Comparison of ENCODE assay signal across 9 cellular contexts in genomic region chr19:46579286-46579944, GRCh38. TPM values are rescaled to one million over a fixed set of nuclear protein-coding genes. Genes with fewer than 3 reads are reported as not detected.
DNase-seq lines count a peak whose midpoint lies in the region; ATAC-seq and TF ChIP-seq lines count a peak whose summit lies in the region.
"Had no signal": no experiment of that assay in that cellular context is flagged by ENCODE, and none has a peak within 500 bp of the region (broad histone marks: within the 10 kb centered on the region; RNA-seq: fewer than 3 reads in every experiment).

No MANE protein-coding gene starts in this region.

- intact Hi-C loops in MCF 10A (cut with micrococcal nuclease) (no loop called here), mammary epithelial cell (cut with micrococcal nuclease) (no loop called here), Caco-2 (cut with micrococcal nuclease; ENCODE audit: unreplicated experiment) (no loop called here)

- BruUV-seq in MCF 10A (replicated peaks; lab: Mats Ljungman, UMichigan) (no TSS peak), mammary epithelial cell (replicated peaks; lab: Mats Ljungman, UMichigan) (no TSS peak), Caco-2 (replicated peaks; lab: Mats Ljungman, UMichigan) (no TSS peak)

- POLR2A ChIA-PET in MCF 10A (lab: Yijun Ruan, JAX): interaction anchor here (0.9 to 1.2 kb wide), 2 partner anchors 14 to 22 kb away, joined by 3 to 4 read pairs; partner anchors contain the start of gene CALM3
- POLR2A ChIA-PET in activated CD4-positive, alpha-beta memory T cell treated with anti-CD3 and anti-CD28 coated beads, Interleukin-2, amount 10 ng/mL, durations not matched to agents 7 days and 5 days (lab: Charles Lee): interaction anchor here (1.0 kb wide), 1 partner anchor 22 kb away, joined by 9 read pairs; the partner anchor contains the start of gene CALM3
- POLR2A ChIA-PET in Caco-2 (lab: Charles Lee): no interaction called here

- H3K27me3 Mint-ChIP-seq in MCF 10A (ENCODE audit: insufficient read depth, unreplicated experiment) (no peaks in the 10 kb centered on the region), immature natural killer cell (ENCODE audit: low read depth in 3 of 3) (peaks cover 0 to 2% (median 0%) of the 10 kb centered on the region in 3 donors), Caco-2 (ENCODE audit: insufficient read depth, unreplicated experiment) (no peaks in the 10 kb centered on the region)
- H3K27me3 Mint-ChIP-seq in activated CD4-positive, alpha-beta memory T cell treated with anti-CD3 and anti-CD28 coated beads, Interleukin-2, amount 10 ng/mL, durations not matched to agents 7 days and 5 days: peaks cover 3% of the 10 kb centered on the region

- H3K27ac Mint-ChIP-seq in MCF 10A (ENCODE audit: low read depth, unreplicated experiment) (no peak overlapping the region), immature natural killer cell (no peak overlapping the region), Caco-2 (ENCODE audit: unreplicated experiment) (no peak overlapping the region)
- no peak overlapping the region for H3K27ac Mint-ChIP-seq in activated CD4-positive, alpha-beta memory T cell treated with anti-CD3 and anti-CD28 coated beads, Interleukin-2, amount 10 ng/mL, durations not matched to agents 7 days and 5 days

- H4K20me1 ChIP-seq in mammary epithelial cell (ENCODE audit: insufficient read depth, low read length): no peaks in the 10 kb centered on the region

- no peak overlapping the region for H3K4me3 Mint-ChIP-seq in MCF 10A (ENCODE audit: unreplicated experiment)
- no peak overlapping the region for H3K4me3 Mint-ChIP-seq in activated CD4-positive, alpha-beta memory T cell treated with anti-CD3 and anti-CD28 coated beads, Interleukin-2, amount 10 ng/mL, durations not matched to agents 7 days and 5 days
- H3K4me3 Mint-ChIP-seq in immature natural killer cell: no peak overlapping the region
- no peak overlapping the region for H3K4me3 Mint-ChIP-seq in Caco-2 (ENCODE audit: unreplicated experiment)

- in situ Hi-C loops in mammary epithelial cell (cut with MboI; ENCODE audit: low sequenced_read_pairs in 2 of 2): no loop called here

- ATAC-seq in GM19023 (IDR thresholded peaks at IDR 0.05; ENCODE audit: unreplicated experiment) (no peak), HG03045 (IDR thresholded peaks at IDR 0.05; ENCODE audit: unreplicated experiment) (no peak)

- no peaks in the 10 kb centered on the region for H3K79me2 ChIP-seq in mammary epithelial cell (ENCODE audit: insufficient read depth, low read length)

- H3K36me3 Mint-ChIP-seq in MCF 10A (ENCODE audit: insufficient read depth, unreplicated experiment): no peaks in the 10 kb centered on the region
- no peaks in the 10 kb centered on the region for H3K36me3 Mint-ChIP-seq in activated CD4-positive, alpha-beta memory T cell treated with anti-CD3 and anti-CD28 coated beads, Interleukin-2, amount 10 ng/mL, durations not matched to agents 7 days and 5 days (ENCODE audit: low read depth)
- H3K36me3 Mint-ChIP-seq in immature natural killer cell: peaks cover 0 to 3% (median 0%) of the 10 kb centered on the region in 3 donors
- no peaks in the 10 kb centered on the region for H3K36me3 Mint-ChIP-seq in Caco-2 (ENCODE audit: insufficient read depth, unreplicated experiment)

- no peak for DNase-seq in MCF 10A (ENCODE audit: unreplicated experiment)
- no peak for DNase-seq in mammary epithelial cell
- DNase-seq in activated CD4-positive, alpha-beta memory T cell treated with anti-CD3 and anti-CD28 coated beads, Interleukin-2, amount 10 ng/mL, durations not matched to agents 7 days and 5 days: peak; percentile 37
- peak; percentile 15 to 19 (median 17) for DNase-seq in immature natural killer cell
- no peak for DNase-seq in NCI-H1694 treated with DMSO at 0.1 percent for 48 hours (lab: John Stamatoyannopoulos, UW)
- no peak for DNase-seq in Caco-2

- CTCF ChIA-PET in MCF 10A (lab: Yijun Ruan, JAX): interaction anchor here (0.8 kb wide), 1 partner anchor 11 kb away, joined by 5 read pairs; no protein-coding TSS in a partner anchor
- CTCF ChIA-PET in mammary epithelial cell (lab: Charles Lee; ENCODE audit: low non-redundant PET): no interaction called here
- CTCF ChIA-PET in activated CD4-positive, alpha-beta memory T cell treated with anti-CD3 and anti-CD28 coated beads, Interleukin-2, amount 10 ng/mL, durations not matched to agents 7 days and 5 days (lab: Charles Lee): interaction anchor here (0.6 to 1.6 kb wide), 6 partner anchors 14 to 309 kb away, joined by 3 to 5 read pairs (median 4); partner anchors contain the start of gene CALM3
- CTCF ChIA-PET in Caco-2 (lab: Charles Lee): interaction anchor here (0.6 kb wide), 2 partner anchors 37 to 55 kb away, joined by 3 to 4 read pairs; no protein-coding TSS in a partner anchor

- H3K4me1 Mint-ChIP-seq in MCF 10A (ENCODE audit: insufficient read depth, unreplicated experiment): peaks cover 1% of the 10 kb centered on the region
- H3K4me1 Mint-ChIP-seq in activated CD4-positive, alpha-beta memory T cell treated with anti-CD3 and anti-CD28 coated beads, Interleukin-2, amount 10 ng/mL, durations not matched to agents 7 days and 5 days: peaks cover 17% of the 10 kb centered on the region
- H3K4me1 Mint-ChIP-seq in immature natural killer cell: peaks cover 0 to 3% of the 10 kb centered on the region in 2 donors
- H3K4me1 Mint-ChIP-seq in Caco-2 (ENCODE audit: low read depth, unreplicated experiment): no peaks in the 10 kb centered on the region

- H3K36me3 ChIP-seq in mammary epithelial cell (ENCODE audit: insufficient read depth, low read length) (no peaks in the 10 kb centered on the region), Caco-2 (ENCODE audit: control insufficient read depth, insufficient read depth, low read length) (no peaks in the 10 kb centered on the region)

- H3K4me3 ChIP-seq in mammary epithelial cell (replicated peaks in 1 of 3; ENCODE audit: insufficient read depth in 1 of 3, low read depth in 2 of 3, low read length in 3 of 3) (no peak overlapping the region), Caco-2 (ENCODE audit: low read depth, low read length) (no peak overlapping the region)

- no peak overlapping the region for H2AFZ ChIP-seq in mammary epithelial cell (ENCODE audit: low read depth, low read length)

- H3K9me3 Mint-ChIP-seq in MCF 10A (ENCODE audit: unreplicated experiment): no peaks in the 10 kb centered on the region
- H3K9me3 Mint-ChIP-seq in activated CD4-positive, alpha-beta memory T cell treated with anti-CD3 and anti-CD28 coated beads, Interleukin-2, amount 10 ng/mL, durations not matched to agents 7 days and 5 days: no peaks in the 10 kb centered on the region
- no peaks in the 10 kb centered on the region for H3K9me3 Mint-ChIP-seq in immature natural killer cell
- H3K9me3 Mint-ChIP-seq in Caco-2 (ENCODE audit: unreplicated experiment): no peaks in the 10 kb centered on the region

- no peak overlapping the region for H3K9ac ChIP-seq in mammary epithelial cell (ENCODE audit: insufficient read depth, low read length)

- dilution Hi-C loops in mammary epithelial cell (cut with HindIII; ENCODE audit: low sequenced_read_pairs): loop anchor here (5.0 kb wide), 2 partner anchors 53 to 98 kb away; no protein-coding TSS in a partner anchor

- TF ChIP-seq CTCF in MCF 10A (IDR thresholded peaks at IDR 0.05; ENCODE audit: unreplicated experiment) (peak; percentile 12), mammary epithelial cell (conservative IDR thresholded peaks at IDR 0.05 in 1 of 2, IDR thresholded peaks at IDR 0.05 in 1 of 2; ENCODE audit: extremely low read depth in 1 of 2, insufficient read depth in 1 of 2, low read depth in 1 of 2, low read length in 2 of 2) (no peak), Caco-2 (IDR thresholded peaks at IDR 0.05; ENCODE audit: insufficient read depth in 1 of 2, low read depth in 1 of 2, low read length in 1 of 2, severe bottlenecking in 1 of 2, unreplicated experiment in 1 of 2) (no peak)

- WGBS in mammary epithelial cell (ENCODE audit: low coverage, missing lambda C conversion rate): 92% methylated on average over 10 of the region's 10 CpGs

- H3K9me3 ChIP-seq in mammary epithelial cell (replicated peaks; ENCODE audit: insufficient read depth, low read length): no peaks in the 10 kb centered on the region
- H3K9me3 ChIP-seq in Caco-2: no peaks in the 10 kb centered on the region; the same call in 1 of the 2 replicates

- H3K27ac ChIP-seq in mammary epithelial cell (ENCODE audit: insufficient read depth, low read depth, low read length): no peak overlapping the region

- H3K4me1 ChIP-seq in mammary epithelial cell (ENCODE audit: insufficient read depth, low read length) (no peaks in the 10 kb centered on the region), Caco-2 (no peaks in the 10 kb centered on the region)

- H3K4me2 ChIP-seq in mammary epithelial cell (ENCODE audit: insufficient read depth, low read depth, low read length): no peak overlapping the region

- H3K27me3 ChIP-seq in mammary epithelial cell (ENCODE audit: insufficient read depth, low read length): no peaks in the 10 kb centered on the region
- H3K27me3 ChIP-seq in Caco-2 (replicated peaks; ENCODE audit: control insufficient read depth, insufficient read depth, low read length): no peaks in the 10 kb centered on the region

RNA-seq across cellular contexts. Expression of gene CALM3, which starts 21.7 kb away (rescaled TPM):
- total RNA-seq in MCF 10A (2022): 103 and 120 TPM in 2 replicates
- total RNA-seq in mammary epithelial cell: 100 to 1,000 TPM in 1 of 2 donors, 10 to 100 TPM in 1; 97.4 to 206 TPM
- 426 TPM for polyA plus RNA-seq in mammary epithelial cell
- 248 TPM for polyA minus RNA-seq in mammary epithelial cell
- total RNA-seq in activated CD4-positive, alpha-beta memory T cell treated with anti-CD3 and anti-CD28 coated beads, Interleukin-2, amount 10 ng/mL, durations not matched to agents 7 days and 5 days: 100 to 1,000 TPM; 446 to 465 TPM
- polyA plus RNA-seq in immature natural killer cell: 100 to 1,000 TPM; 151 to 185 (median 178) TPM
- 465 and 484 TPM in 2 replicates for total RNA-seq in Caco-2 (2022)

RNA-seq across cellular contexts. Expression of gene PTGIR, which starts 45.5 kb away (rescaled TPM):
- total RNA-seq in MCF 10A (2022) (not detected in 2 replicates), mammary epithelial cell (under 1 TPM in 1 of 2 donors, not detected in 1; under 0.01 TPM), Caco-2 (2022) (not detected in 2 replicates)
- polyA plus RNA-seq in mammary epithelial cell (not detected), immature natural killer cell (under 1 TPM in 2 of 3 donors, not detected in 1; 0.14 to 0.52 TPM)
- polyA minus RNA-seq in mammary epithelial cell: not detected
- total RNA-seq in activated CD4-positive, alpha-beta memory T cell treated with anti-CD3 and anti-CD28 coated beads, Interleukin-2, amount 10 ng/mL, durations not matched to agents 7 days and 5 days: 1 to 10 TPM; 5.3 to 5.6 TPM

RNA-seq across cellular contexts. Expression of gene GNG8, which starts 56.6 kb away (rescaled TPM):
- not detected in 2 replicates for total RNA-seq in MCF 10A (2022)
- total RNA-seq in mammary epithelial cell: not detected
- polyA plus RNA-seq in mammary epithelial cell: not detected
- not detected for polyA minus RNA-seq in mammary epithelial cell
- 1 to 10 TPM; 3.1 to 3.4 TPM for total RNA-seq in activated CD4-positive, alpha-beta memory T cell treated with anti-CD3 and anti-CD28 coated beads, Interleukin-2, amount 10 ng/mL, durations not matched to agents 7 days and 5 days
- polyA plus RNA-seq in immature natural killer cell: not detected
- not detected in 2 replicates for total RNA-seq in Caco-2 (2022)
- polyA plus RNA-seq: esophagus had no signal

Comparison
In these comparisons a context has a peak if more than half of its experiments do, and no peak if none do; other contexts are left out.
1. DNase-seq: peak in activated CD4-positive, alpha-beta memory T cell treated with anti-CD3 and anti-CD28 coated beads, Interleukin-2, amount 10 ng/mL, durations not matched to agents 7 days and 5 days (single experiment) and immature natural killer cell (3 of 3); none in MCF 10A (single experiment), mammary epithelial cell (single experiment), NCI-H1694 treated with DMSO at 0.1 percent for 48 hours (single experiment) and Caco-2 (0 of 2).